ENCODE assay signal across 7 cellular contexts in genomic region chr16:14903191-14903957, GRCh38. TPM values are rescaled to one million over a fixed set of nuclear protein-coding genes. Genes with fewer than 3 reads are reported as not detected.
A peak's percentile ranks its signal among the peaks of the same experiment; 100 is the strongest.
DNase-seq lines count a peak whose midpoint lies in the region; ATAC-seq, FAIRE-seq and TF ChIP-seq lines count a peak whose summit lies in the region.
"Not testable (repeated sequence)": the region's sequence is repeated elsewhere in the genome, so short reads cannot be mapped to it uniquely, and the experiment has no call there.

No MANE protein-coding gene starts in this region.

- not testable (repeated sequence) for H3F3A ChIP-seq in neural progenitor cell (ENCODE audit: low read depth)

- POLR2A ChIA-PET in T-cell (lab: Charles Lee); activated CD8-positive, alpha-beta T cell treated with anti-CD3 and anti-CD28 coated beads for 36 hours (lab: Charles Lee): not testable (repeated sequence)

- H3K9ac ChIP-seq in DND-41 (ENCODE audit: low read depth, low read length); astrocyte (ENCODE audit: low read length); neural progenitor cell: not testable (repeated sequence)

- H4K20me1 ChIP-seq in DND-41 (ENCODE audit: insufficient read depth, low read length); astrocyte (ENCODE audit: insufficient read depth, low read length); neural progenitor cell (ENCODE audit: low read depth): not testable (repeated sequence)

- H3K4me1 Mint-ChIP-seq in T-cell, result peaks cover 8 to 11% (median 9%) of the 10 kb centered on the region in 3 donors
- not testable (repeated sequence) for H3K4me1 Mint-ChIP-seq in activated CD8-positive, alpha-beta T cell treated with anti-CD3 and anti-CD28 coated beads for 36 hours (ENCODE audit: low read depth); astrocyte (ENCODE audit: low read depth, unreplicated experiment); neural progenitor cell

- CTCF ChIA-PET in T-cell (lab: Charles Lee); activated CD8-positive, alpha-beta T cell treated with anti-CD3 and anti-CD28 coated beads for 36 hours (lab: Charles Lee): not testable (repeated sequence)

- not testable (repeated sequence) for DNase-seq in DND-41; T-cell; astrocyte (ENCODE audit: low read depth)
- DNase-seq in HK-2 (ENCODE audit: unreplicated experiment), result peak; percentile 39
- DNase-seq in activated CD8-positive, alpha-beta T cell treated with anti-CD3 and anti-CD28 coated beads for 36 hours, result peak; percentile 49
- DNase-seq in islet precursor cell, result peak; percentile 44
- peak; percentile 1 for DNase-seq in neural progenitor cell (ENCODE audit: low spot score)

- FAIRE-seq in astrocyte (lab: Jason Lieb, UNC), result not testable (repeated sequence)

- H3K4me2 ChIP-seq in DND-41 (ENCODE audit: insufficient read depth, low read length); astrocyte (ENCODE audit: low read length); neural progenitor cell: not testable (repeated sequence)

- peak; percentile 80; the same call in 2 of the 3 replicates for ATAC-seq in DND-41 (ENCODE audit: insufficient read depth, low read depth)
- peak; percentile 69 to 95 (median 91) for ATAC-seq in T-cell (replicated peaks in 1 of 4)
- peak; percentile 85 for ATAC-seq in activated CD8-positive, alpha-beta T cell treated with anti-CD3 and anti-CD28 coated beads for 36 hours

- H3K36me3 Mint-ChIP-seq in T-cell; activated CD8-positive, alpha-beta T cell treated with anti-CD3 and anti-CD28 coated beads for 36 hours (ENCODE audit: low read depth); astrocyte (ENCODE audit: low read depth, unreplicated experiment); neural progenitor cell: not testable (repeated sequence)

- H3K4me3 ChIP-seq in DND-41 (ENCODE audit: low read depth in 1 of 2, low read length in 2 of 2); astrocyte (ENCODE audit: insufficient read depth, low read depth, low read length); neural progenitor cell: not testable (repeated sequence)

- H3K4me3 Mint-ChIP-seq in T-cell, result peak overlapping the region in 1 of 3 donors; percentile 49
- H3K4me3 Mint-ChIP-seq in activated CD8-positive, alpha-beta T cell treated with anti-CD3 and anti-CD28 coated beads for 36 hours; astrocyte (ENCODE audit: unreplicated experiment); neural progenitor cell: not testable (repeated sequence)

- H3K36me3 ChIP-seq in DND-41 (ENCODE audit: insufficient read depth, low read length); astrocyte (ENCODE audit: insufficient read depth, low read length); neural progenitor cell: not testable (repeated sequence)

- not testable (repeated sequence) for H3K4me1 ChIP-seq in DND-41 (ENCODE audit: insufficient read depth, low read length); astrocyte (ENCODE audit: insufficient read depth, low read length); neural progenitor cell

- not testable (repeated sequence) for H3K9me3 Mint-ChIP-seq in T-cell; activated CD8-positive, alpha-beta T cell treated with anti-CD3 and anti-CD28 coated beads for 36 hours; astrocyte (ENCODE audit: unreplicated experiment); neural progenitor cell

- intact Hi-C loops in activated CD8-positive, alpha-beta T cell treated with anti-CD3 and anti-CD28 coated beads for 36 hours (cut with micrococcal nuclease), result not testable (repeated sequence)

- H3K9me3 ChIP-seq in DND-41 (ENCODE audit: insufficient read depth, low read length, severe bottlenecking); astrocyte (ENCODE audit: insufficient read depth, low read depth, low read length); neural progenitor cell (ENCODE audit: low read depth): not testable (repeated sequence)

- H3K79me2 ChIP-seq in DND-41 (ENCODE audit: insufficient read depth, low read length); astrocyte (ENCODE audit: insufficient read depth, low read length); neural progenitor cell (ENCODE audit: low read depth): not testable (repeated sequence)

- not testable (repeated sequence) for H3K27me3 ChIP-seq in DND-41 (ENCODE audit: insufficient read depth, low read length, poor library complexity); astrocyte (ENCODE audit: insufficient read depth, low read length); neural progenitor cell

- H3K27ac ChIP-seq in DND-41 (ENCODE audit: low read length); astrocyte (ENCODE audit: low read depth, low read length); neural progenitor cell: not testable (repeated sequence)

- not testable (repeated sequence) for H3K27ac Mint-ChIP-seq in T-cell; activated CD8-positive, alpha-beta T cell treated with anti-CD3 and anti-CD28 coated beads for 36 hours; neural progenitor cell
- H3K27ac Mint-ChIP-seq in astrocyte (ENCODE audit: unreplicated experiment), result peak overlapping the region; percentile 76

- H2AFZ ChIP-seq in DND-41 (ENCODE audit: low read depth, low read length); astrocyte (ENCODE audit: low read depth, low read length); neural progenitor cell (replicated peaks): not testable (repeated sequence)

- TF ChIP-seq CTCF in DND-41 (IDR thresholded peaks at IDR 0.05; ENCODE audit: borderline replicate concordance, extremely low read depth, low read length, poor library complexity, severe bottlenecking); activated CD8-positive, alpha-beta T cell treated with anti-CD3 and anti-CD28 coated beads for 36 hours (IDR thresholded peaks at IDR 0.05); astrocyte (IDR thresholded peaks at IDR 0.05; ENCODE audit: insufficient read depth, low read depth, low read length); neural progenitor cell (IDR thresholded peaks at IDR 0.05): not testable (repeated sequence)

- not testable (repeated sequence) for H3K27me3 Mint-ChIP-seq in T-cell; activated CD8-positive, alpha-beta T cell treated with anti-CD3 and anti-CD28 coated beads for 36 hours; astrocyte (ENCODE audit: low read depth, unreplicated experiment); neural progenitor cell (ENCODE audit: insufficient read depth, low read depth)

RNA-seq across cellular contexts. Expression of gene NPIPA1, which starts 33.9 kb away (rescaled TPM):
- total RNA-seq in T-cell (100 to 1,000 TPM; 116 to 163 (median 134) TPM), astrocyte (111 and 114 TPM in 2 replicates), neural progenitor cell (ENCODE audit: low replicate concordance) (66.7 and 75.0 TPM in 2 replicates)
- 10 to 100 TPM; 76.9 to 77.3 TPM for total RNA-seq in activated CD8-positive, alpha-beta T cell treated with anti-CD3 and anti-CD28 coated beads for 36 hours
